1 cellular context compared by ENCODE assay signal in the genomic region with DNA sequence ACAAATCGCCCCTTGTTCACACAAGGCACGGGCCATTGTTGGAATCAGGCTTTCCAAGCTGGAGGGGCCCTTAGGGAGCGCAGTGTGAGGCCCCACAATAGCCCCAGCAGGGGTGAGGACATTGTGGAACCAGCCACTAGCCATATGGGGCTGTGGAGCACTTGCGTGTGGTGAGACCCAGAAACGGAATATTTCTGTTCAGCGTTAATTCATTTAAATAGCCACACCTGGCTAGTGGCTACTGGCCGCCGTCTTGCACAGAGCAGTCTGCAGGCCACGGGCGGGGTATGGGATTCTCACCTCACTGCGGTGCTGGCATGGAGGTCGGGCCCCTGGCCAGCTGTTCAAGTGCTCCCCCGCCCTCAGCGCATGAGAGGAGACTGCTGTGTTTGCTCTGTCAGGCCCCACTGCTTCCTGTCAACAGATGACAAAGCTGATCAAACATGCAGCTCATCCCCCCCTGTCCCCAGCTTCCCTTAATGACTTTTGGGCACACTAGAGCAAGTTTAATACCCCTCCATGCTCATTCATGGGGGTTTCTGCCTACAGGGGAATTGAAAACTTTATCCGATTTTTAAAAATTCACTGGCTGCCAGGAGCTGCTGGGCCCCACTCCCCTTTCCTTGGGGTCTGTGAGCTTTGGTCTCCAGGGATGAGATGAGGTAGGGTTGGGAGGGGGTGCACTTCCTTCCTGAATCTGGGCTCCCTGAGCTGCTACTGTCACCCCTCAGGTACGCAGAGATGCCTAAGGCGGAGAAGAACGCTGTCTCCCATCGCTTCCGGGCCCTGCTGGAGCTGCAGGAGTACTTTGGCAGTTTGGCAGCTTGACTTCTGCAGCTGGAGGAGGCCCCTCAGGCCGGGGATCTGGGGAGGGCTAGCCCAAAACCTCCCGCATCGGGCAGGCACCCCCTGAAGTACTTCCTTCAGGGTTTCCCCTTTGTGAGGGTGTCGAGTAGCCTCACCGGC.
TF ChIP-seq lines count a peak whose summit lies in the region.

No MANE protein-coding gene starts in this region.

TF ChIP-seq in HepG2, 621 proteins besides CTCF, POLR2A, EP300 and RAD21 (continued from another document and continues in another):
- TF ChIP-seq, protein P1, sequence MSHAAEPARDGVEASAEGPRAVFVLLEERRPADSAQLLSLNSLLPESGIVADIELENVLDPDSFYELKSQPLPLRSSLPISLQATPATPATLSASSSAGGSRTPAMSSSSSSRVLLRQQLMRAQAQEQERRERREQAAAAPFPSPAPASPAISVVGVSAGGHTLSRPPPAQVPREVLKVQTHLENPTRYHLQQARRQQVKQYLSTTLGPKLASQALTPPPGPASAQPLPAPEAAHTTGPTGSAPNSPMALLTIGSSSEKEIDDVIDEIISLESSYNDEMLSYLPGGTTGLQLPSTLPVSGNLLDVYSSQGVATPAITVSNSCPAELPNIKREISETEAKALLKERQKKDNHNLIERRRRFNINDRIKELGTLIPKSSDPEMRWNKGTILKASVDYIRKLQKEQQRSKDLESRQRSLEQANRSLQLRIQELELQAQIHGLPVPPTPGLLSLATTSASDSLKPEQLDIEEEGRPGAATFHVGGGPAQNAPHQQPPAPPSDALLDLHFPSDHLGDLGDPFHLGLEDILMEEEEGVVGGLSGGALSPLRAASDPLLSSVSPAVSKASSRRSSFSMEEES (CRISPR knock-in tag; IDR thresholded peaks at IDR 0.05): peak; percentile 89
- TF ChIP-seq, protein P2, sequence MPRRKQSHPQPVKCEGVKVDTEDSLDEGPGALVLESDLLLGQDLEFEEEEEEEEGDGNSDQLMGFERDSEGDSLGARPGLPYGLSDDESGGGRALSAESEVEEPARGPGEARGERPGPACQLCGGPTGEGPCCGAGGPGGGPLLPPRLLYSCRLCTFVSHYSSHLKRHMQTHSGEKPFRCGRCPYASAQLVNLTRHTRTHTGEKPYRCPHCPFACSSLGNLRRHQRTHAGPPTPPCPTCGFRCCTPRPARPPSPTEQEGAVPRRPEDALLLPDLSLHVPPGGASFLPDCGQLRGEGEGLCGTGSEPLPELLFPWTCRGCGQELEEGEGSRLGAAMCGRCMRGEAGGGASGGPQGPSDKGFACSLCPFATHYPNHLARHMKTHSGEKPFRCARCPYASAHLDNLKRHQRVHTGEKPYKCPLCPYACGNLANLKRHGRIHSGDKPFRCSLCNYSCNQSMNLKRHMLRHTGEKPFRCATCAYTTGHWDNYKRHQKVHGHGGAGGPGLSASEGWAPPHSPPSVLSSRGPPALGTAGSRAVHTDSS (CRISPR knock-in tag; conservative IDR thresholded peaks at IDR 0.05): 0 out of 2 replicates have a peak, but pooled peaks have one; percentile 68
- TF ChIP-seq, protein P3, sequence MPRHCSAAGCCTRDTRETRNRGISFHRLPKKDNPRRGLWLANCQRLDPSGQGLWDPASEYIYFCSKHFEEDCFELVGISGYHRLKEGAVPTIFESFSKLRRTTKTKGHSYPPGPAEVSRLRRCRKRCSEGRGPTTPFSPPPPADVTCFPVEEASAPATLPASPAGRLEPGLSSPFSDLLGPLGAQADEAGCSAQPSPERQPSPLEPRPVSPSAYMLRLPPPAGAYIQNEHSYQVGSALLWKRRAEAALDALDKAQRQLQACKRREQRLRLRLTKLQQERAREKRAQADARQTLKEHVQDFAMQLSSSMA (CRISPR knock-in tag; IDR thresholded peaks at IDR 0.05): 0 out of 2 replicates have a peak, but pooled peaks have one; percentile 19
- TF ChIP-seq ZNF672 (CRISPR knock-in tag; IDR thresholded peaks at IDR 0.05): no peak
- TF ChIP-seq ZNF484 (CRISPR knock-in tag; IDR thresholded peaks at IDR 0.05; ENCODE audit: borderline replicate concordance, low read depth): no peak
- TF ChIP-seq EHMT2 (IDR thresholded peaks at IDR 0.05; ENCODE audit: borderline replicate concordance, low read depth, low read length): no peak
- TF ChIP-seq ATF7-NPFF (CRISPR knock-in tag; IDR thresholded peaks at IDR 0.05; ENCODE audit: low read depth): peak; percentile 89
- TF ChIP-seq, protein P4, sequence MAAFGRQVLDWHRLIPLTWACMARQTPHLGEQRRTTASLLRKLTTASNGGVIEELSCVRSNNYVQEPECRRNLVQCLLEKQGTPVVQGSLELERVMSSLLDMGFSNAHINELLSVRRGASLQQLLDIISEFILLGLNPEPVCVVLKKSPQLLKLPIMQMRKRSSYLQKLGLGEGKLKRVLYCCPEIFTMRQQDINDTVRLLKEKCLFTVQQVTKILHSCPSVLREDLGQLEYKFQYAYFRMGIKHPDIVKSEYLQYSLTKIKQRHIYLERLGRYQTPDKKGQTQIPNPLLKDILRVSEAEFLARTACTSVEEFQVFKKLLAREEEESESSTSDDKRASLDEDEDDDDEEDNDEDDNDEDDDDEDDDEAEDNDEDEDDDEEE (CRISPR knock-in tag; IDR thresholded peaks at IDR 0.05): no peak
- TF ChIP-seq ETV5 (CRISPR knock-in tag; IDR thresholded peaks at IDR 0.05; ENCODE audit: borderline replicate concordance): peak; percentile 99
- TF ChIP-seq NR2F1 (CRISPR knock-in tag; IDR thresholded peaks at IDR 0.05): peak; percentile 98
- TF ChIP-seq ZNF329 (CRISPR knock-in tag; IDR thresholded peaks at IDR 0.05; ENCODE audit: low read depth): peak; percentile 77; the same call in 1 of the 2 replicates
- TF ChIP-seq SATB2 (CRISPR knock-in tag; IDR thresholded peaks at IDR 0.05): 0 out of 2 replicates have a peak, but pooled peaks have one; percentile 21
- TF ChIP-seq, protein P5, sequence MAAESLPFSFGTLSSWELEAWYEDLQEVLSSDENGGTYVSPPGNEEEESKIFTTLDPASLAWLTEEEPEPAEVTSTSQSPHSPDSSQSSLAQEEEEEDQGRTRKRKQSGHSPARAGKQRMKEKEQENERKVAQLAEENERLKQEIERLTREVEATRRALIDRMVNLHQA (CRISPR knock-in tag; IDR thresholded peaks at IDR 0.05): 0 out of 2 replicates have a peak, but pooled peaks have one; percentile 57
- TF ChIP-seq AKAP8 (CRISPR knock-in tag; IDR thresholded peaks at IDR 0.05): peak; percentile 86; the same call in 1 of the 2 replicates
- no peak for TF ChIP-seq NFE2L2 (IDR thresholded peaks at IDR 0.05; ENCODE audit: low read length)
- TF ChIP-seq, protein P6, sequence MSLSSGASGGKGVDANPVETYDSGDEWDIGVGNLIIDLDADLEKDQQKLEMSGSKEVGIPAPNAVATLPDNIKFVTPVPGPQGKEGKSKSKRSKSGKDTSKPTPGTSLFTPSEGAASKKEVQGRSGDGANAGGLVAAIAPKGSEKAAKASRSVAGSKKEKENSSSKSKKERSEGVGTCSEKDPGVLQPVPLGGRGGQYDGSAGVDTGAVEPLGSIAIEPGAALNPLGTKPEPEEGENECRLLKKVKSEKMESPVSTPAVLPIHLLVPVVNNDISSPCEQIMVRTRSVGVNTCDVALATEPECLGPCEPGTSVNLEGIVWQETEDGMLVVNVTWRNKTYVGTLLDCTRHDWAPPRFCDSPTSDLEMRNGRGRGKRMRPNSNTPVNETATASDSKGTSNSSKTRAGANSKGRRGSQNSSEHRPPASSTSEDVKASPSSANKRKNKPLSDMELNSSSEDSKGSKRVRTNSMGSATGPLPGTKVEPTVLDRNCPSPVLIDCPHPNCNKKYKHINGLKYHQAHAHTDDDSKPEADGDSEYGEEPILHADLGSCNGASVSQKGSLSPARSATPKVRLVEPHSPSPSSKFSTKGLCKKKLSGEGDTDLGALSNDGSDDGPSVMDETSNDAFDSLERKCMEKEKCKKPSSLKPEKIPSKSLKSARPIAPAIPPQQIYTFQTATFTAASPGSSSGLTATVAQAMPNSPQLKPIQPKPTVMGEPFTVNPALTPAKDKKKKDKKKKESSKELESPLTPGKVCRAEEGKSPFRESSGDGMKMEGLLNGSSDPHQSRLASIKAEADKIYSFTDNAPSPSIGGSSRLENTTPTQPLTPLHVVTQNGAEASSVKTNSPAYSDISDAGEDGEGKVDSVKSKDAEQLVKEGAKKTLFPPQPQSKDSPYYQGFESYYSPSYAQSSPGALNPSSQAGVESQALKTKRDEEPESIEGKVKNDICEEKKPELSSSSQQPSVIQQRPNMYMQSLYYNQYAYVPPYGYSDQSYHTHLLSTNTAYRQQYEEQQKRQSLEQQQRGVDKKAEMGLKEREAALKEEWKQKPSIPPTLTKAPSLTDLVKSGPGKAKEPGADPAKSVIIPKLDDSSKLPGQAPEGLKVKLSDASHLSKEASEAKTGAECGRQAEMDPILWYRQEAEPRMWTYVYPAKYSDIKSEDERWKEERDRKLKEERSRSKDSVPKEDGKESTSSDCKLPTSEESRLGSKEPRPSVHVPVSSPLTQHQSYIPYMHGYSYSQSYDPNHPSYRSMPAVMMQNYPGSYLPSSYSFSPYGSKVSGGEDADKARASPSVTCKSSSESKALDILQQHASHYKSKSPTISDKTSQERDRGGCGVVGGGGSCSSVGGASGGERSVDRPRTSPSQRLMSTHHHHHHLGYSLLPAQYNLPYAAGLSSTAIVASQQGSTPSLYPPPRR (CRISPR knock-in tag; IDR thresholded peaks at IDR 0.05; ENCODE audit: borderline replicate concordance): peak; percentile 98
- TF ChIP-seq SUZ12 (IDR thresholded peaks at IDR 0.05; ENCODE audit: low read depth, low read length): no peak
- peak; percentile 34; the same call in 1 of the 2 replicates for TF ChIP-seq PHF20 (CRISPR knock-in tag; IDR thresholded peaks at IDR 0.05)
- TF ChIP-seq TMF1 (CRISPR knock-in tag; IDR thresholded peaks at IDR 0.05; ENCODE audit: low read depth): no peak; the same call in 1 of the 2 replicates
- TF ChIP-seq ZNF577 (CRISPR knock-in tag; IDR thresholded peaks at IDR 0.05; ENCODE audit: borderline replicate concordance, low read depth): no peak
- peak; percentile 100 for TF ChIP-seq MTA1 (CRISPR knock-in tag; IDR thresholded peaks at IDR 0.05; ENCODE audit: borderline replicate concordance)
- TF ChIP-seq ZFY (CRISPR knock-in tag; IDR thresholded peaks at IDR 0.05): peak; percentile 79
- TF ChIP-seq ZBTB7B (CRISPR knock-in tag; IDR thresholded peaks at IDR 0.05): peak; percentile 99
- TF ChIP-seq ZNF121 (CRISPR knock-in tag; IDR thresholded peaks at IDR 0.05): peak; percentile 82; the same call in 1 of the 2 replicates
- TF ChIP-seq ZNF703 (CRISPR knock-in tag; IDR thresholded peaks at IDR 0.05; ENCODE audit: borderline replicate concordance): peak; percentile 64
- peak; percentile 94 for TF ChIP-seq GABPB1 (CRISPR knock-in tag; IDR thresholded peaks at IDR 0.05)
- peak; percentile 92 for TF ChIP-seq MXD4 (CRISPR knock-in tag; IDR thresholded peaks at IDR 0.05)
- TF ChIP-seq REXO4 (CRISPR knock-in tag; IDR thresholded peaks at IDR 0.05; ENCODE audit: borderline replicate concordance): peak; percentile 74; the same call in 1 of the 2 replicates
- no peak for TF ChIP-seq ATF1 (CRISPR knock-in tag; IDR thresholded peaks at IDR 0.05)
- no peak for TF ChIP-seq ZNF207 (IDR thresholded peaks at IDR 0.05; ENCODE audit: borderline replicate concordance)
- no peak; the same call in 1 of the 2 replicates for TF ChIP-seq NFYB (CRISPR knock-in tag; IDR thresholded peaks at IDR 0.05)
- TF ChIP-seq YY1 (IDR thresholded peaks at IDR 0.05; ENCODE audit: insufficient read depth, insufficient replicate concordance, low read depth, low read length): peak; percentile 82
- TF ChIP-seq, protein P7, sequence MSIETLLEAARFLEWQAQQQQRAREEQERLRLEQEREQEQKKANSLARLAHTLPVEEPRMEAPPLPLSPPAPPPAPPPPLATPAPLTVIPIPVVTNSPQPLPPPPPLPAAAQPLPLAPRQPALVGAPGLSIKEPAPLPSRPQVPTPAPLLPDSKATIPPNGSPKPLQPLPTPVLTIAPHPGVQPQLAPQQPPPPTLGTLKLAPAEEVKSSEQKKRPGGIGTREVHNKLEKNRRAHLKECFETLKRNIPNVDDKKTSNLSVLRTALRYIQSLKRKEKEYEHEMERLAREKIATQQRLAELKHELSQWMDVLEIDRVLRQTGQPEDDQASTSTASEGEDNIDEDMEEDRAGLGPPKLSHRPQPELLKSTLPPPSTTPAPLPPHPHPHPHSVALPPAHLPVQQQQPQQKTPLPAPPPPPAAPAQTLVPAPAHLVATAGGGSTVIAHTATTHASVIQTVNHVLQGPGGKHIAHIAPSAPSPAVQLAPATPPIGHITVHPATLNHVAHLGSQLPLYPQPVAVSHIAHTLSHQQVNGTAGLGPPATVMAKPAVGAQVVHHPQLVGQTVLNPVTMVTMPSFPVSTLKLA (IDR thresholded peaks at IDR 0.05): peak; percentile 76
- peak; percentile 91; the same call in 1 of the 2 replicates for TF ChIP-seq ZFP82 (CRISPR knock-in tag; IDR thresholded peaks at IDR 0.05; ENCODE audit: borderline replicate concordance)
- TF ChIP-seq, protein P8, sequence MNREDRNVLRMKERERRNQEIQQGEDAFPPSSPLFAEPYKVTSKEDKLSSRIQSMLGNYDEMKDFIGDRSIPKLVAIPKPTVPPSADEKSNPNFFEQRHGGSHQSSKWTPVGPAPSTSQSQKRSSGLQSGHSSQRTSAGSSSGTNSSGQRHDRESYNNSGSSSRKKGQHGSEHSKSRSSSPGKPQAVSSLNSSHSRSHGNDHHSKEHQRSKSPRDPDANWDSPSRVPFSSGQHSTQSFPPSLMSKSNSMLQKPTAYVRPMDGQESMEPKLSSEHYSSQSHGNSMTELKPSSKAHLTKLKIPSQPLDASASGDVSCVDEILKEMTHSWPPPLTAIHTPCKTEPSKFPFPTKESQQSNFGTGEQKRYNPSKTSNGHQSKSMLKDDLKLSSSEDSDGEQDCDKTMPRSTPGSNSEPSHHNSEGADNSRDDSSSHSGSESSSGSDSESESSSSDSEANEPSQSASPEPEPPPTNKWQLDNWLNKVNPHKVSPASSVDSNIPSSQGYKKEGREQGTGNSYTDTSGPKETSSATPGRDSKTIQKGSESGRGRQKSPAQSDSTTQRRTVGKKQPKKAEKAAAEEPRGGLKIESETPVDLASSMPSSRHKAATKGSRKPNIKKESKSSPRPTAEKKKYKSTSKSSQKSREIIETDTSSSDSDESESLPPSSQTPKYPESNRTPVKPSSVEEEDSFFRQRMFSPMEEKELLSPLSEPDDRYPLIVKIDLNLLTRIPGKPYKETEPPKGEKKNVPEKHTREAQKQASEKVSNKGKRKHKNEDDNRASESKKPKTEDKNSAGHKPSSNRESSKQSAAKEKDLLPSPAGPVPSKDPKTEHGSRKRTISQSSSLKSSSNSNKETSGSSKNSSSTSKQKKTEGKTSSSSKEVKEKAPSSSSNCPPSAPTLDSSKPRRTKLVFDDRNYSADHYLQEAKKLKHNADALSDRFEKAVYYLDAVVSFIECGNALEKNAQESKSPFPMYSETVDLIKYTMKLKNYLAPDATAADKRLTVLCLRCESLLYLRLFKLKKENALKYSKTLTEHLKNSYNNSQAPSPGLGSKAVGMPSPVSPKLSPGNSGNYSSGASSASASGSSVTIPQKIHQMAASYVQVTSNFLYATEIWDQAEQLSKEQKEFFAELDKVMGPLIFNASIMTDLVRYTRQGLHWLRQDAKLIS (CRISPR knock-in tag; IDR thresholded peaks at IDR 0.05): 0 out of 2 replicates have a peak, but pooled peaks have one; percentile 50
- peak; percentile 96 for TF ChIP-seq MEF2D (CRISPR knock-in tag; IDR thresholded peaks at IDR 0.05)
- TF ChIP-seq ZNF317 (CRISPR knock-in tag; IDR thresholded peaks at IDR 0.05): peak; percentile 94
